In genomic region chr14:49895480-49895879, GRCh38 we compare ENCODE assay signal across 8 cellular contexts. TPM values are rescaled to one million over a fixed set of nuclear protein-coding genes. Genes with fewer than 3 reads are reported as not detected.
DNase-seq lines count a peak whose midpoint lies in the region; ATAC-seq and TF ChIP-seq lines count a peak whose summit lies in the region.

No MANE protein-coding gene starts in this region.

- peak; percentile 33 for DNase-seq in EH (ENCODE audit: low read depth)
- DNase-seq in NCI-H524 treated with DMSO at 0.1 percent for 48 hours (lab: John Stamatoyannopoulos, UW) = peak; percentile 7
- no peak for DNase-seq in effector memory CD4-positive, alpha-beta T cell
- no peak for DNase-seq in osteoblast (ENCODE audit: insufficient read length, low spot score, missing footprints)
- no peak for DNase-seq in stimulated activated CD4-positive, alpha-beta T cell treated with anti-CD3 and anti-CD28 coated beads, Interleukin-12 subunit alpha, Interleukin-12 subunit beta, amount 100 ng/mL, for 4 hours
- DNase-seq in DMS79 treated with DMSO at 0.1 percent for 48 hours (lab: John Stamatoyannopoulos, UW) = no peak

- H3K27me3 ChIP-seq in effector memory CD4-positive, alpha-beta T cell (replicated peaks; ENCODE audit: control insufficient read depth, insufficient read depth, low read length, poor library complexity, severe bottlenecking) = no peaks in the 10 kb centered on the region
- H3K27me3 ChIP-seq in osteoblast (ENCODE audit: insufficient read depth, low read length) = no peaks in the 10 kb centered on the region

- peak overlapping the region; percentile 99 for H3K27ac ChIP-seq in effector memory CD4-positive, alpha-beta T cell (ENCODE audit: insufficient read depth, low read length, poor library complexity, severe bottlenecking)
- peak overlapping the region; percentile 53 for H3K27ac ChIP-seq in osteoblast (ENCODE audit: low read depth, low read length)

- H3K79me2 ChIP-seq in osteoblast (ENCODE audit: insufficient read depth, low read length) = peaks cover 58% of the 10 kb centered on the region

- H3K4me3 ChIP-seq in effector memory CD4-positive, alpha-beta T cell (ENCODE audit: insufficient read depth, low read depth, low read length, poor library complexity, severe bottlenecking) = peak overlapping the region; percentile 95
- peak overlapping the region; percentile 95 for H3K4me3 ChIP-seq in osteoblast (ENCODE audit: insufficient read depth, low read length)

- no peak overlapping the region for H2AFZ ChIP-seq in osteoblast (ENCODE audit: low read length)

- H4K20me1 ChIP-seq in osteoblast (ENCODE audit: insufficient read depth, low read length) = peaks cover 26% of the 10 kb centered on the region

- ATAC-seq in GM21576 (IDR thresholded peaks at IDR 0.05; ENCODE audit: unreplicated experiment) (no peak), HG02678 (IDR thresholded peaks at IDR 0.05; ENCODE audit: unreplicated experiment) (no peak)

- no peak for TF ChIP-seq CTCF in osteoblast (IDR thresholded peaks at IDR 0.05; ENCODE audit: extremely low read depth, low read depth, low read length)

- no peaks in the 10 kb centered on the region for H3K9me3 ChIP-seq in effector memory CD4-positive, alpha-beta T cell (ENCODE audit: control insufficient read depth, low read length)
- no peaks in the 10 kb centered on the region for H3K9me3 ChIP-seq in osteoblast (ENCODE audit: low read depth, low read length)

- H3K4me2 ChIP-seq in osteoblast (ENCODE audit: insufficient read depth, low read length) = peak overlapping the region; percentile 81

- H3K36me3 ChIP-seq in effector memory CD4-positive, alpha-beta T cell (ENCODE audit: control insufficient read depth, insufficient read depth, low read length) = peaks cover 5% of the 10 kb centered on the region
- H3K36me3 ChIP-seq in osteoblast (ENCODE audit: insufficient read depth, low read length) = peaks cover 23% of the 10 kb centered on the region

- peaks cover 21% of the 10 kb centered on the region for H3K4me1 ChIP-seq in effector memory CD4-positive, alpha-beta T cell (ENCODE audit: control insufficient read depth, insufficient read depth, low read length, poor library complexity, severe bottlenecking)
- H3K4me1 ChIP-seq in osteoblast (ENCODE audit: insufficient read depth, low read length) = peaks cover 24% of the 10 kb centered on the region

RNA-seq across cellular contexts. Expression of gene ARF6, which starts 2.6 kb away (rescaled TPM):
- 58.6 and 63.9 TPM in 2 replicates for total RNA-seq in osteoblast

RNA-seq across cellular contexts. Expression of gene NEMF, which starts 42.9 kb away (rescaled TPM):
- total RNA-seq in osteoblast = 51.3 and 54.3 TPM in 2 replicates

Comparison
In these comparisons a context has a peak if more than half of its experiments do, and no peak if none do; other contexts are left out.
1. DNase-seq: peak in EH (single experiment) and NCI-H524 treated with DMSO at 0.1 percent for 48 hours (single experiment); none in effector memory CD4-positive, alpha-beta T cell (0 of 3), osteoblast (single experiment), stimulated activated CD4-positive, alpha-beta T cell treated with anti-CD3 and anti-CD28 coated beads, Interleukin-12 subunit alpha, Interleukin-12 subunit beta, amount 100 ng/mL, for 4 hours (single experiment) and DMS79 treated with DMSO at 0.1 percent for 48 hours (single experiment).